ENCODE assay signal across 1 cellular context in genomic region chr13:21176982-21177284, GRCh38.
TF ChIP-seq lines count a peak whose summit lies in the region.

No MANE protein-coding gene starts in this region.

TF ChIP-seq in HCT116, 20 proteins besides CTCF, POLR2A, EP300 and RAD21 (continued from another document):
- TF ChIP-seq, protein P1, sequence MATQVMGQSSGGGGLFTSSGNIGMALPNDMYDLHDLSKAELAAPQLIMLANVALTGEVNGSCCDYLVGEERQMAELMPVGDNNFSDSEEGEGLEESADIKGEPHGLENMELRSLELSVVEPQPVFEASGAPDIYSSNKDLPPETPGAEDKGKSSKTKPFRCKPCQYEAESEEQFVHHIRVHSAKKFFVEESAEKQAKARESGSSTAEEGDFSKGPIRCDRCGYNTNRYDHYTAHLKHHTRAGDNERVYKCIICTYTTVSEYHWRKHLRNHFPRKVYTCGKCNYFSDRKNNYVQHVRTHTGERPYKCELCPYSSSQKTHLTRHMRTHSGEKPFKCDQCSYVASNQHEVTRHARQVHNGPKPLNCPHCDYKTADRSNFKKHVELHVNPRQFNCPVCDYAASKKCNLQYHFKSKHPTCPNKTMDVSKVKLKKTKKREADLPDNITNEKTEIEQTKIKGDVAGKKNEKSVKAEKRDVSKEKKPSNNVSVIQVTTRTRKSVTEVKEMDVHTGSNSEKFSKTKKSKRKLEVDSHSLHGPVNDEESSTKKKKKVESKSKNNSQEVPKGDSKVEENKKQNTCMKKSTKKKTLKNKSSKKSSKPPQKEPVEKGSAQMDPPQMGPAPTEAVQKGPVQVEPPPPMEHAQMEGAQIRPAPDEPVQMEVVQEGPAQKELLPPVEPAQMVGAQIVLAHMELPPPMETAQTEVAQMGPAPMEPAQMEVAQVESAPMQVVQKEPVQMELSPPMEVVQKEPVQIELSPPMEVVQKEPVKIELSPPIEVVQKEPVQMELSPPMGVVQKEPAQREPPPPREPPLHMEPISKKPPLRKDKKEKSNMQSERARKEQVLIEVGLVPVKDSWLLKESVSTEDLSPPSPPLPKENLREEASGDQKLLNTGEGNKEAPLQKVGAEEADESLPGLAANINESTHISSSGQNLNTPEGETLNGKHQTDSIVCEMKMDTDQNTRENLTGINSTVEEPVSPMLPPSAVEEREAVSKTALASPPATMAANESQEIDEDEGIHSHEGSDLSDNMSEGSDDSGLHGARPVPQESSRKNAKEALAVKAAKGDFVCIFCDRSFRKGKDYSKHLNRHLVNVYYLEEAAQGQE (IDR thresholded peaks at IDR 0.05; ENCODE audit: low read depth), result no peak
- no peak for TF ChIP-seq ZBTB33 (IDR thresholded peaks at IDR 0.05; ENCODE audit: extremely low read depth, insufficient replicate concordance, low read length)
- no peak for TF ChIP-seq ELF1 (IDR thresholded peaks at IDR 0.05; ENCODE audit: borderline replicate concordance, low read depth)
TF ChIP-seq in HCT116: peak in this region for 0.
